37 cellular contexts compared by ENCODE assay signal in genomic region chr4:91032725-91033445, GRCh38.
"Had no signal": no experiment of that assay in that cellular context is flagged by ENCODE, and none has a peak within 500 bp of the region (broad histone marks: within the 10 kb centered on the region; RNA-seq: fewer than 3 reads in every experiment).

No MANE protein-coding gene starts in this region.

- DNase-seq: activated CD4-positive, alpha-beta memory T cell treated with anti-CD3 and anti-CD28 coated beads, Interleukin-2, amount 10 ng/mL, durations not matched to agents 7 days and 5 days; activated CD4-positive, alpha-beta T cell treated with anti-CD3 and anti-CD28 coated beads for 1 hour; activated CD4-positive, alpha-beta T cell treated with anti-CD3 and anti-CD28 coated beads for 48 hours; activated CD4-positive, CD25-positive, alpha-beta regulatory T cell; activated CD8-positive, alpha-beta memory T cell treated with anti-CD3 and anti-CD28 coated beads for 24 hours; activated CD8-positive, alpha-beta memory T cell treated with anti-CD3 and anti-CD28 coated beads, Interleukin-2, amount 10 ng/mL, durations not matched to agents 7 days and 5 days; activated CD8-positive, alpha-beta memory T cell treated with anti-CD3 and anti-CD28 coated beads, Interleukin-2, amount 50 U/mL, for 48 hours; activated effector memory CD4-positive, alpha-beta T cell treated with Interleukin-2 at 50 U/mL for 16 hours; activated naive CD4-positive, alpha-beta T cell treated with anti-CD3 and anti-CD28 coated beads, Interleukin-2, amount 10 ng/mL, durations not matched to agents 7 days and 5 days; activated naive CD8-positive, alpha-beta T cell treated with anti-CD3 and anti-CD28 coated beads, Interleukin-2, amount 50 U/mL, for 24 hours; activated T-cell treated with anti-CD3 and anti-CD28 coated beads, Interleukin-2, amount 50 U/mL, for 48 hours; aorta; Karpas-422; KBM-7; MM.1S; MV-4-11; NCI-H1092; NCI-H1436 treated with DMSO at 0.1 percent for 48 hours; NCI-H1694 treated with DMSO at 0.1 percent for 48 hours; NCI-H2029 treated with DMSO at 0.1 percent for 48 hours; NCI-H2107; NCI-H2171; NCI-H2227 treated with DMSO at 0.1 percent for 48 hours; NCI-H446; NCI-H510A treated with DMSO at 0.1 percent for 48 hours; NCI-H526 treated with DMSO at 0.1 percent for 48 hours; NCI-H82; PC-3; SIG-M5; T-cell; T-helper 17 cell; WERI-Rb-1 had no signal

- H3K27ac ChIP-seq: RWPE1, WERI-Rb-1 had no signal

- H3K9me3 Mint-ChIP-seq: activated CD4-positive, alpha-beta memory T cell treated with anti-CD3 and anti-CD28 coated beads, Interleukin-2, amount 10 ng/mL, durations not matched to agents 7 days and 5 days had no signal

- H3K4me1 Mint-ChIP-seq: activated CD4-positive, alpha-beta memory T cell treated with anti-CD3 and anti-CD28 coated beads, Interleukin-2, amount 10 ng/mL, durations not matched to agents 7 days and 5 days; activated CD8-positive, alpha-beta memory T cell treated with anti-CD3 and anti-CD28 coated beads, Interleukin-2, amount 10 ng/mL, durations not matched to agents 7 days and 5 days; activated naive CD4-positive, alpha-beta T cell treated with anti-CD3 and anti-CD28 coated beads, Interleukin-2, amount 10 ng/mL, durations not matched to agents 7 days and 5 days; activated naive CD8-positive, alpha-beta T cell treated with anti-CD3 and anti-CD28 coated beads, Interleukin-2, amount 50 U/mL, for 24 hours; T-cell; T-helper 17 cell had no signal

- H3K36me3 ChIP-seq: WERI-Rb-1 had no signal

- ATAC-seq: activated CD8-positive, alpha-beta memory T cell treated with anti-CD3 and anti-CD28 coated beads, Interleukin-2, amount 10 ng/mL, durations not matched to agents 7 days and 5 days; activated naive CD8-positive, alpha-beta T cell treated with anti-CD3 and anti-CD28 coated beads, Interleukin-2, amount 50 U/mL, for 24 hours; PC-3; Right ventricle myocardium inferior; SK-N-SH treated with all-trans-retinoic acid at 6 μM for 48 hours; T-cell; T-helper 17 cell had no signal

- H3K36me3 Mint-ChIP-seq: activated CD8-positive, alpha-beta memory T cell treated with anti-CD3 and anti-CD28 coated beads, Interleukin-2, amount 10 ng/mL, durations not matched to agents 7 days and 5 days; activated naive CD4-positive, alpha-beta T cell treated with anti-CD3 and anti-CD28 coated beads, Interleukin-2, amount 10 ng/mL, durations not matched to agents 7 days and 5 days; activated naive CD8-positive, alpha-beta T cell; T-cell had no signal

- H3K27ac Mint-ChIP-seq: activated CD4-positive, alpha-beta memory T cell treated with anti-CD3 and anti-CD28 coated beads, Interleukin-2, amount 10 ng/mL, durations not matched to agents 7 days and 5 days; activated CD8-positive, alpha-beta memory T cell treated with anti-CD3 and anti-CD28 coated beads, Interleukin-2, amount 10 ng/mL, durations not matched to agents 7 days and 5 days; activated naive CD4-positive, alpha-beta T cell treated with anti-CD3 and anti-CD28 coated beads, Interleukin-2, amount 10 ng/mL, durations not matched to agents 7 days and 5 days; activated naive CD8-positive, alpha-beta T cell; activated naive CD8-positive, alpha-beta T cell treated with anti-CD3 and anti-CD28 coated beads, Interleukin-2, amount 50 U/mL, for 24 hours; T-cell; T-helper 17 cell had no signal

- H3K27me3 Mint-ChIP-seq: activated CD4-positive, alpha-beta memory T cell treated with anti-CD3 and anti-CD28 coated beads, Interleukin-2, amount 10 ng/mL, durations not matched to agents 7 days and 5 days; activated CD8-positive, alpha-beta memory T cell treated with anti-CD3 and anti-CD28 coated beads, Interleukin-2, amount 10 ng/mL, durations not matched to agents 7 days and 5 days; activated naive CD4-positive, alpha-beta T cell treated with anti-CD3 and anti-CD28 coated beads, Interleukin-2, amount 10 ng/mL, durations not matched to agents 7 days and 5 days; activated naive CD8-positive, alpha-beta T cell; activated naive CD8-positive, alpha-beta T cell treated with anti-CD3 and anti-CD28 coated beads, Interleukin-2, amount 50 U/mL, for 24 hours; T-cell; T-helper 17 cell had no signal

- FAIRE-seq: RCC 7860 had no signal

- H3K4me3 Mint-ChIP-seq: activated CD4-positive, alpha-beta memory T cell treated with anti-CD3 and anti-CD28 coated beads, Interleukin-2, amount 10 ng/mL, durations not matched to agents 7 days and 5 days; activated CD8-positive, alpha-beta memory T cell treated with anti-CD3 and anti-CD28 coated beads, Interleukin-2, amount 10 ng/mL, durations not matched to agents 7 days and 5 days; activated naive CD4-positive, alpha-beta T cell treated with anti-CD3 and anti-CD28 coated beads, Interleukin-2, amount 10 ng/mL, durations not matched to agents 7 days and 5 days; activated naive CD8-positive, alpha-beta T cell; activated naive CD8-positive, alpha-beta T cell treated with anti-CD3 and anti-CD28 coated beads, Interleukin-2, amount 50 U/mL, for 24 hours; T-cell; T-helper 17 cell had no signal
